ENCODE assay signal across 8 cellular contexts in the genomic region with DNA sequence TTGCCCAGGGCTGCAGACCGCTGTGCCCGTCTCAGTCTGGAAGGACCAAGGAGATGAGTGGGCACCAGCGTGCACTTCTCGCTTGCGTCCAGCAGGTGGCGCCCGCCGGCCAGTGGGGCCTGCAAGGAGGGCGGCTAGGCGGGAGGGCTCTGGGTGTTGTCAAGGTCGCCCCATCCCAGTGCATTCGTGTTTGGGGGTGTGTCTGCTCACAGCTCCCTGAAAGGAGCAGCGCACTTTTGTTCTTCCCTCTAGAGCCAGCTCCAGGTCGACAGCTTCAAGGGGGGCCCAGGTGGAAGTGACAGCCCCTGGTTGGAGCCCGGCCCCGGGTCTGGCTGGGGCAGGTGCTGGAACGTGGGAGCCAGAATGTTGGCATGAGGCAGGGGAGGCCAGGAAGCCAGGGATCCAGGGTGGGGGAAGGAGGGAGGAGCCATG.
DNase-seq lines count a peak whose midpoint lies in the region; ATAC-seq and TF ChIP-seq lines count a peak whose summit lies in the region.

No MANE protein-coding gene starts in this region.

- in situ Hi-C loops in GM13977 (cut with MboI; ENCODE audit: low pct_unique_long_range_greater_than_20kb, low sequenced_read_pairs, unreplicated experiment), result no loop called here

- ATAC-seq in activated CD4-positive, CD25-positive, alpha-beta regulatory T cell treated with anti-CD3 and anti-CD28 coated beads, Interleukin-2, amount 50 U/mL, for 24 hours, result peak; percentile 61 to 64
- ATAC-seq in HG03457 (IDR thresholded peaks at IDR 0.05; ENCODE audit: unreplicated experiment), result no peak

- peak; percentile 98 for TF ChIP-seq CTCF in 22Rv1 (IDR thresholded peaks at IDR 0.05)
- peak; percentile 99 for TF ChIP-seq CTCF in GM13977 (IDR thresholded peaks at IDR 0.05; ENCODE audit: extremely low read depth, insufficient read depth, missing control alignments)

- DNase-seq in GM13977 (ENCODE audit: low spot score), result peak; percentile 87
- DNase-seq in NCI-H226, result peak; percentile 1
- peak in 55 of 61 donors; percentile 4 to 67 (median 41) for DNase-seq in caudate nucleus (lab: John Stamatoyannopoulos, UW)
- peak; percentile 86 for DNase-seq in left kidney (ENCODE audit: low read depth, low spot score)
- DNase-seq in stimulated activated CD4-positive, alpha-beta T cell treated with anti-CD3 and anti-CD28 coated beads, Interleukin-4, amount 100 ng/mL, for 24 hours, result peak; percentile 75

- H3K27ac ChIP-seq in 22Rv1 (no peak overlapping the region), caudate nucleus (ENCODE audit: low read depth, low read length) (no peak overlapping the region)

Comparison
In these comparisons a context has a peak if more than half of its experiments do, and no peak if none do; other contexts are left out.
1. DNase-seq: peak in every context shown above with its lines; median percentile 87 in GM13977; 86 in left kidney; 75 in stimulated activated CD4-positive, alpha-beta T cell treated with anti-CD3 and anti-CD28 coated beads, Interleukin-4, amount 100 ng/mL, for 24 hours; 41 in caudate nucleus; 1 in NCI-H226.